In the genomic region with DNA sequence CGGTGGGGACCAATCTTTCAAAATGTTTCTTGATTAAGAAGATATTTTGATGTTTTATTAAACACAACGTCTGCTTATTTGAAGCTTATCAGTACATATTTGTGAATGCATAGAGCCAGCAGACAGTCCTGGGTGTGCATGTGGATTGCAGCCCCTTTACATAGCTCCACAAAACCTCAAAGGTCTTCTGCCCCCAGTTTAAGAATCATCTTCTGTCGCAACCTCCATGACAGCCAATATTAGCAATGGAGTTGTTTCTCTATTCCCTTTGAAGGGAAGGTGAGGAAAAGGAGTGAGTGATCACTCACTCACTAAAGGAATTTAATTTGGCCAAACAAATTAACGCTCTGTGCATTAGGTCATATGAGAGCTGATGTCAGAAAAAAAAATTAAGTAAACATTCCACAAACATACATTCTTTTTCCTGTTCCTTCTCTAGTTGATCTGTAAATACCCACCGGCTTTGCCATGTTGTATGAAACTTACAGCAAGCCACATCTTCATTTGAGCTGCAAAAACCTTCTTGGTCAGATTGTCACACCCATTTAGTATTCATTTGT, we compare ENCODE assay signal across 1 cellular context.
A peak's percentile ranks its signal among the peaks of the same experiment; 100 is the strongest.
TF ChIP-seq lines count a peak whose summit lies in the region.

No MANE protein-coding gene starts in this region.

TF ChIP-seq in IMR-90, 13 proteins besides CTCF, POLR2A, EP300 and RAD21 (continued from another document):
- TF ChIP-seq SMC3 (IDR thresholded peaks at IDR 0.05; ENCODE audit: low read depth, low read length), result no peak
- peak; percentile 62 for TF ChIP-seq CEBPB (IDR thresholded peaks at IDR 0.05; ENCODE audit: low read depth, low read length)
